In the genomic region with DNA sequence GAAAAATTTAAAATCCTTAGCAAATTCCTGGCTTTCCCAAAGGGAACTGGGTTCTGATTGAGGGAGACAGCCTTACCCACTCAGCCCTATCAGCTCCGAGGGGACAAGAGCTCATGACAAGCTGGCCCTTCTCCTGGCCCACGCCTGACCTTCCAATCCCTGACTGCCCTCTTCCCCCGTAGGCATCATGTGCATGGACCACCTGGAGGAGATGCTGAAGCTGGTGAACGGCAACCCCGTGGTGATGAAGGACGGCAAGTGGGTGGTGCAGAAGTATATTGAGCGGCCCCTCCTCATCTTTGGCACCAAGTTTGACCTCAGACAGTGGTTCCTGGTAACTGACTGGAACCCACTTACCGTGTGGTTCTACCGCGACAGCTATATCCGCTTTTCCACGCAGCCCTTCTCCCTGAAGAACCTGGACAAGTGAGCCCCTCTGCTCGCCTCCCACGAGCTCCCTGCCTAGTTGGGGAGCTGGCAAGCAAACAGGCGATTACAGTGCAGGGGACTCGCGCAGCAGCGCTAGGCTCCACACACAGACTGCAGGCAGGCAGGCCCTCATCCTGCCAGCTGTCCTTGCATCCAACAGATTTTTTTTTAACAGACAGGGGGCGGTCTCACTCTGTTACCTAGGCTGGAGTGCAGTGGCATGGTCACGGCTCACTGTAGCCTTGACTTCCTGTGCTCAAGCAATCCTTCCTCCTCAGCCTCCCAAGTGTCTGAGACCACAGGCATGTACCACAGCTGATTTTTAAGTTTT, we compare ENCODE assay signal across 9 cellular contexts. TPM values are rescaled to one million over a fixed set of nuclear protein-coding genes. Genes with fewer than 3 reads are reported as not detected.
DNase-seq lines count a peak whose midpoint lies in the region; ATAC-seq and TF ChIP-seq lines count a peak whose summit lies in the region.
"Had no signal": no experiment of that assay in that cellular context is flagged by ENCODE, and none has a peak within 500 bp of the region (broad histone marks: within the 10 kb centered on the region; RNA-seq: fewer than 3 reads in every experiment).

No MANE protein-coding gene starts in this region.

- H3K36me3 ChIP-seq in DND-41 (ENCODE audit: insufficient read depth, low read length): peaks cover 40% of the 10 kb centered on the region
- peaks cover 0 to 44% of the 10 kb centered on the region in 2 donors for H3K36me3 ChIP-seq in left lung

- H3K9me3 Mint-ChIP-seq in activated T-helper 17 cell treated with anti-CD3 and anti-CD28 coated beads, Interleukin-2, amount 50 U/mL, for 72 hours: no peaks in the 10 kb centered on the region
- H3K9me3 Mint-ChIP-seq: dendritic cell treated with granulocyte-macrophage colony-stimulating factor and Interleukin-4, amounts not matched to agents 40 ng/mL and 50 ng/mL, for 4 days had no signal

- peak; percentile 79 for ATAC-seq in DND-41 (ENCODE audit: insufficient read depth, low read depth)
- ATAC-seq in activated T-helper 17 cell treated with anti-CD3 and anti-CD28 coated beads, Interleukin-2, amount 50 U/mL, for 72 hours (replicated peaks): peak; percentile 61
- ATAC-seq in left lung: peak; percentile 62
- ATAC-seq in HG03039 (IDR thresholded peaks at IDR 0.05; ENCODE audit: unreplicated experiment): no peak

- 0 out of 2 replicates have a peak, but pooled peaks cover 4% of the 10 kb centered on the region for H4K20me1 ChIP-seq in DND-41 (ENCODE audit: insufficient read depth, low read length)

- H3K79me2 ChIP-seq in DND-41 (ENCODE audit: insufficient read depth, low read length): no peaks in the 10 kb centered on the region

- intact Hi-C loops in left lung (cut with DNase I): no loop called here

- no peak overlapping the region for H3K27ac Mint-ChIP-seq in activated T-helper 17 cell treated with anti-CD3 and anti-CD28 coated beads, Interleukin-2, amount 50 U/mL, for 72 hours
- H3K27ac Mint-ChIP-seq: dendritic cell treated with granulocyte-macrophage colony-stimulating factor and Interleukin-4, amounts not matched to agents 40 ng/mL and 50 ng/mL, for 4 days had no signal

- H3K4me1 Mint-ChIP-seq in activated T-helper 17 cell treated with anti-CD3 and anti-CD28 coated beads, Interleukin-2, amount 50 U/mL, for 72 hours: no peaks in the 10 kb centered on the region

- H3K27me3 ChIP-seq in DND-41 (ENCODE audit: insufficient read depth, low read length, poor library complexity) (no peaks in the 10 kb centered on the region), left lung (no peaks in the 10 kb centered on the region)

- H3K4me3 ChIP-seq in DND-41 (ENCODE audit: low read depth in 1 of 2, low read length in 2 of 2) (no peak overlapping the region), left lung (no peak overlapping the region)

- in situ Hi-C loops in KBM-7 (cut with MboI; ENCODE audit: low pct_unique_long_range_greater_than_20kb, low sequenced_read_pairs): no loop called here

- H3K36me3 Mint-ChIP-seq in activated T-helper 17 cell treated with anti-CD3 and anti-CD28 coated beads, Interleukin-2, amount 50 U/mL, for 72 hours (ENCODE audit: low read depth): peaks cover 42% of the 10 kb centered on the region

- H3K9me3 ChIP-seq in DND-41 (ENCODE audit: insufficient read depth, low read length, severe bottlenecking) (no peaks in the 10 kb centered on the region), left lung (no peaks in the 10 kb centered on the region)

- H3K27ac ChIP-seq in DND-41 (ENCODE audit: low read length): peak overlapping the region; percentile 16; the same call in 1 of the 2 replicates
- H3K27ac ChIP-seq in left lung: no peak overlapping the region

- H3K4me2 ChIP-seq in DND-41 (ENCODE audit: insufficient read depth, low read length): no peak overlapping the region

- H3K4me1 ChIP-seq in DND-41 (ENCODE audit: insufficient read depth, low read length): no peaks in the 10 kb centered on the region
- no peaks in the 10 kb centered on the region for H3K4me1 ChIP-seq in left lung

- H2AFZ ChIP-seq in DND-41 (ENCODE audit: low read depth, low read length): no peak overlapping the region

- peak; percentile 50 for DNase-seq in DND-41
- DNase-seq in KBM-7: peak; percentile 79
- no peak for DNase-seq in left lung
- DNase-seq in COR-L47 (lab: John Stamatoyannopoulos, UW): no peak
- DNase-seq in stimulated activated CD8-positive, alpha-beta memory T cell treated with anti-CD3 and anti-CD28 coated beads, Interleukin-4, amount 100 ng/mL, for 48 hours: no peak
- DNase-seq in amniotic stem cell (lab: John Stamatoyannopoulos, UW): no peak

- H3K9ac ChIP-seq in DND-41 (ENCODE audit: low read depth, low read length): no peak overlapping the region

- peak; percentile 51 for TF ChIP-seq CTCF in DND-41 (IDR thresholded peaks at IDR 0.05; ENCODE audit: borderline replicate concordance, extremely low read depth, low read length, poor library complexity, severe bottlenecking)
- TF ChIP-seq CTCF in left lung (IDR thresholded peaks at IDR 0.05): no peak

- no peak overlapping the region for H3K4me3 Mint-ChIP-seq in activated T-helper 17 cell treated with anti-CD3 and anti-CD28 coated beads, Interleukin-2, amount 50 U/mL, for 72 hours
- H3K4me3 Mint-ChIP-seq: dendritic cell treated with granulocyte-macrophage colony-stimulating factor and Interleukin-4, amounts not matched to agents 40 ng/mL and 50 ng/mL, for 4 days had no signal

- no peaks in the 10 kb centered on the region for H3K27me3 Mint-ChIP-seq in activated T-helper 17 cell treated with anti-CD3 and anti-CD28 coated beads, Interleukin-2, amount 50 U/mL, for 72 hours
- H3K27me3 Mint-ChIP-seq: dendritic cell treated with granulocyte-macrophage colony-stimulating factor and Interleukin-4, amounts not matched to agents 40 ng/mL and 50 ng/mL, for 4 days had no signal

RNA-seq across cellular contexts. Expression of a gene that starts 16.8 kb away (rescaled TPM):
- total RNA-seq in activated T-helper 17 cell treated with anti-CD3 and anti-CD28 coated beads, Interleukin-2, amount 50 U/mL, for 72 hours: 10 to 100 TPM; 65.9 to 66.9 TPM
- 10 to 100 TPM; 29.6 to 35.3 TPM for total RNA-seq in left lung

RNA-seq across cellular contexts. Expression of a gene that starts 16.9 kb away (rescaled TPM):
- total RNA-seq in activated T-helper 17 cell treated with anti-CD3 and anti-CD28 coated beads, Interleukin-2, amount 50 U/mL, for 72 hours: 100 to 1,000 TPM in 1 of 2 donors, 10 to 100 TPM in 1; 55.9 to 123 TPM
- total RNA-seq in left lung: 10 to 100 TPM; 30.5 to 33.9 TPM

RNA-seq across cellular contexts. Expression of a gene that starts 34.1 kb away (rescaled TPM):
- 100 to 1,000 TPM; 159 to 291 TPM for total RNA-seq in activated T-helper 17 cell treated with anti-CD3 and anti-CD28 coated beads, Interleukin-2, amount 50 U/mL, for 72 hours
- total RNA-seq in left lung: 100 to 1,000 TPM; 148 to 193 TPM

RNA-seq across cellular contexts. Expression of a gene that starts 34.7 kb away (rescaled TPM):
- 10 to 100 TPM; 77.8 to 81.9 TPM for total RNA-seq in activated T-helper 17 cell treated with anti-CD3 and anti-CD28 coated beads, Interleukin-2, amount 50 U/mL, for 72 hours
- total RNA-seq in left lung: 10 to 100 TPM; 50.0 to 59.2 TPM

RNA-seq across cellular contexts. Expression of a gene that starts 53.1 kb away (rescaled TPM):
- total RNA-seq in activated T-helper 17 cell treated with anti-CD3 and anti-CD28 coated beads, Interleukin-2, amount 50 U/mL, for 72 hours: under 1 TPM in 1 of 2 donors, not detected in 1; 0.42 TPM
- not detected for total RNA-seq in left lung

Comparison
In these comparisons a context has a peak if more than half of its experiments do, and no peak if none do; other contexts are left out.
1. DNase-seq: peak in DND-41 (single experiment) and KBM-7 (single experiment); none in left lung (0 of 2), COR-L47 (single experiment), stimulated activated CD8-positive, alpha-beta memory T cell treated with anti-CD3 and anti-CD28 coated beads, Interleukin-4, amount 100 ng/mL, for 48 hours (single experiment) and amniotic stem cell (single experiment).